24 cellular contexts compared by ENCODE assay signal in genomic region chr6:129583864-129584263, GRCh38.
DNase-seq lines count a peak whose midpoint lies in the region; ATAC-seq and TF ChIP-seq lines count a peak whose summit lies in the region.
"Had no signal": no experiment of that assay in that cellular context is flagged by ENCODE, and none has a peak within 500 bp of the region (broad histone marks: within the 10 kb centered on the region; RNA-seq: fewer than 3 reads in every experiment).

No MANE protein-coding gene starts in this region.

- peaks cover 5% of the 10 kb centered on the region for H3K9me1 ChIP-seq in IMR-90 (ENCODE audit: insufficient read depth, low read length)

- no peak overlapping the region for H3K56ac ChIP-seq in IMR-90 (ENCODE audit: extremely low read depth, insufficient read depth, low read length)

- H3K79me1 ChIP-seq in IMR-90 (ENCODE audit: low read depth in 1 of 2, low read length in 2 of 2) = peaks cover 0 to 16% of the 10 kb centered on the region in 2 experiments; a peak in 2 of 4 replicates

- H2AK9ac ChIP-seq in IMR-90 (replicated peaks; ENCODE audit: low read depth, low read length, poor library complexity) = no peak overlapping the region

- H3K18ac ChIP-seq in IMR-90 (ENCODE audit: low read depth, low read length) = no peak overlapping the region

- no peaks in the 10 kb centered on the region for H3K36me3 ChIP-seq in A673 (ENCODE audit: insufficient read depth, low read length, poor library complexity, severe bottlenecking)
- H3K36me3 ChIP-seq in IMR-90 (ENCODE audit: control insufficient read depth, insufficient read depth, low read length) = no peaks in the 10 kb centered on the region; the same call in 1 of the 2 replicates
- H3K36me3 ChIP-seq in esophagus squamous epithelium = no peaks in the 10 kb centered on the region
- H3K36me3 ChIP-seq: MG63 had no signal

- no peak overlapping the region for H3K23ac ChIP-seq in IMR-90 (ENCODE audit: low read depth, low read length)

- no peaks in the 10 kb centered on the region for H3K9me3 ChIP-seq in A673 (ENCODE audit: low read depth, low read length, poor library complexity, severe bottlenecking)
- H3K9me3 ChIP-seq in IMR-90 (ENCODE audit: control insufficient read depth, insufficient read depth, low read length) = no peaks in the 10 kb centered on the region
- no peaks in the 10 kb centered on the region for H3K9me3 ChIP-seq in esophagus squamous epithelium
- H3K9me3 ChIP-seq: Caco-2, MG63 had no signal

- no peak overlapping the region for H2BK120ac ChIP-seq in IMR-90 (ENCODE audit: low read depth, low read length)

- H3K14ac ChIP-seq in IMR-90 (replicated peaks; ENCODE audit: low read depth, low read length) = no peak overlapping the region

- no peaks in the 10 kb centered on the region for H4K20me1 ChIP-seq in IMR-90 (ENCODE audit: insufficient read depth, low read length)

- no peak overlapping the region for H2AK5ac ChIP-seq in IMR-90 (ENCODE audit: low read depth, low read length)

- no peak overlapping the region for H2BK15ac ChIP-seq in IMR-90 (ENCODE audit: low read depth, low read length)

- H4K8ac ChIP-seq in IMR-90 (ENCODE audit: low read depth in 2 of 2, low read length in 2 of 2) = no peak overlapping the region

- H3K27ac ChIP-seq in A673 (ENCODE audit: low read depth, low read length, poor library complexity, severe bottlenecking) = no peak overlapping the region
- H3K27ac ChIP-seq in IMR-90 (ENCODE audit: insufficient read depth, low read length) = no peak overlapping the region
- H3K27ac ChIP-seq in esophagus squamous epithelium = no peak overlapping the region
- H3K27ac ChIP-seq: C4-2B had no signal

- H3K4me1 ChIP-seq in A673 (ENCODE audit: insufficient read depth, low read length, poor library complexity, severe bottlenecking) (peaks cover 13% of the 10 kb centered on the region), IMR-90 (ENCODE audit: control insufficient read depth, insufficient read depth, low read length) (peaks cover 2% of the 10 kb centered on the region; the same call in 1 of the 2 replicates), esophagus squamous epithelium (no peaks in the 10 kb centered on the region)
- H3K4me1 ChIP-seq: Caco-2 had no signal

- no peak overlapping the region for H3K9ac ChIP-seq in IMR-90 (ENCODE audit: low read depth, low read length)

- no peak overlapping the region for H2AFZ ChIP-seq in IMR-90 (replicated peaks; ENCODE audit: low read length, poor library complexity)

- ATAC-seq in IMR-90 (ENCODE audit: low read depth) (no peak), GM19328 (IDR thresholded peaks at IDR 0.05; ENCODE audit: unreplicated experiment) (no peak), GM19324 (IDR thresholded peaks at IDR 0.05; ENCODE audit: low FRiP score, unreplicated experiment) (no peak)
- ATAC-seq: CD8-positive, alpha-beta T cell; HCT116; PC-3; T-cell had no signal

- H3K4me3 ChIP-seq in A673 (ENCODE audit: low read depth, low read length, poor library complexity, severe bottlenecking) = no peak overlapping the region
- no peak overlapping the region for H3K4me3 ChIP-seq in IMR-90 (ENCODE audit: insufficient read depth, low read depth, low read length)
- no peak overlapping the region for H3K4me3 ChIP-seq in esophagus squamous epithelium
- H3K4me3 ChIP-seq: MG63 had no signal

- dilution Hi-C loops in IMR-90 (cut with HindIII; ENCODE audit: low sequenced_read_pairs, unreplicated experiment) = no loop called here

- POLR2A ChIA-PET in A673 (lab: Charles Lee; ENCODE audit: low non-redundant PET) (no interaction called here), IMR-90 (lab: Charles Lee; ENCODE audit: unreplicated experiment) (no interaction called here)

- H3K4me2 ChIP-seq in IMR-90 (ENCODE audit: low read depth, low read length) = no peak overlapping the region

- no TSS peak for BruUV-seq in A673 (replicated peaks; lab: Mats Ljungman, UMichigan)
- no TSS peak for BruUV-seq in IMR-90 (replicated peaks; lab: Mats Ljungman, UMichigan)

- no peak overlapping the region for H4K91ac ChIP-seq in IMR-90 (ENCODE audit: insufficient read depth, low read depth, low read length)

- H3K4ac ChIP-seq in IMR-90 (ENCODE audit: low read depth, low read length) = peak overlapping the region; percentile 24; the same call in 1 of the 2 replicates

- DNase-seq in A673 (ENCODE audit: low spot score) (peak; percentile 47), IMR-90 (no peak), SK-N-DZ (ENCODE audit: low spot score) (peak; percentile 85), left kidney (ENCODE audit: low read depth, low spot score) (peak; percentile 67), esophagus squamous epithelium (lab: John Stamatoyannopoulos, UW) (no peak), amniotic stem cell (lab: John Stamatoyannopoulos, UW) (no peak)
- DNase-seq: Caco-2; CD8-positive, alpha-beta T cell; KG1; MG63; NCI-H1417; NCI-H1694; NCI-H2081; NCI-H2171 treated with DMSO at 0.1 percent for 48 hours; NCI-H446; NCI-H524 treated with DMSO at 0.1 percent for 48 hours; NCI-H82; NK-92 treated with Interleukin-12 subunit alpha and Interleukin-12 subunit beta, amount 100 ng/mL, for 24 hours; PC-3; T-cell had no signal

- intact Hi-C loops in A673 (cut with micrococcal nuclease; ENCODE audit: unreplicated experiment) (no loop called here), IMR-90 (cut with micrococcal nuclease) (no loop called here), esophagus squamous epithelium (cut with DNase I) (no loop called here)

- no CpG with 5 or more reads among the region's 7 CpGs for WGBS in IMR-90 (ENCODE audit: extremely low coverage in 2 of 2, insufficient read length in 1 of 2), 2 experiments
- whole genome bisulfite sequencing in esophagus squamous epithelium, 2 donors = 77 to 90% methylated on average over 7 of the region's 7 CpGs

- in situ Hi-C loops in IMR-90 (cut with MboI; ENCODE audit: low sequenced_read_pairs) = no loop called here

- H4K5ac ChIP-seq in IMR-90 (ENCODE audit: low read depth, low read length) = no peak overlapping the region

- no peak overlapping the region for H2BK5ac ChIP-seq in IMR-90 (ENCODE audit: low read depth, low read length, poor library complexity, severe bottlenecking)

- no peak for TF ChIP-seq CTCF in A673 (conservative IDR thresholded peaks at IDR 0.05; ENCODE audit: low read depth, low read length)
- TF ChIP-seq CTCF in IMR-90 (conservative IDR thresholded peaks at IDR 0.05; ENCODE audit: low read depth, low read length) = no peak
- no peak for TF ChIP-seq CTCF in esophagus squamous epithelium (IDR thresholded peaks at IDR 0.05)

- H3K27me3 ChIP-seq in A673 (replicated peaks; ENCODE audit: insufficient read depth, low read depth, low read length, poor library complexity) (no peaks in the 10 kb centered on the region), IMR-90 (ENCODE audit: control insufficient read depth, insufficient read depth, low read length) (no peaks in the 10 kb centered on the region), esophagus squamous epithelium (no peaks in the 10 kb centered on the region)
- H3K27me3 ChIP-seq: MG63 had no signal

- CTCF ChIA-PET in A673 (lab: Charles Lee) = no interaction called here
- CTCF ChIA-PET in IMR-90 (lab: Yijun Ruan, JAX) = interaction anchor here (1.1 kb wide), 1 partner anchor 9 kb away, joined by 3 read pairs; no protein-coding TSS in a partner anchor

- peak overlapping the region; percentile 9; the same call in 1 of the 2 replicates for H2BK20ac ChIP-seq in IMR-90 (ENCODE audit: low read depth, low read length)

- TF ChIP-seq POLR2A in IMR-90 (IDR thresholded peaks at IDR 0.05; ENCODE audit: low read depth, low read length) = no peak
- no peak for TF ChIP-seq POLR2A in esophagus squamous epithelium (IDR thresholded peaks at IDR 0.05)

- TF ChIP-seq RAD21 in IMR-90 (IDR thresholded peaks at IDR 0.05; ENCODE audit: low read length) = no peak

TF ChIP-seq in IMR-90, 13 proteins besides CTCF, POLR2A, EP300 and RAD21:
- TF ChIP-seq RFX5 (IDR thresholded peaks at IDR 0.05; ENCODE audit: low read depth, low read length) = no peak
- TF ChIP-seq SMC3 (IDR thresholded peaks at IDR 0.05; ENCODE audit: low read depth, low read length) = no peak
- no peak for TF ChIP-seq CHD1 (IDR thresholded peaks at IDR 0.05; ENCODE audit: low read depth, low read length)
- no peak for TF ChIP-seq NFE2L2 (IDR thresholded peaks at IDR 0.05; ENCODE audit: low read depth, low read length)
- TF ChIP-seq BHLHE40 (IDR thresholded peaks at IDR 0.05; ENCODE audit: low read depth, low read length) = no peak
- TF ChIP-seq CEBPB (IDR thresholded peaks at IDR 0.05; ENCODE audit: low read depth, low read length) = no peak
- TF ChIP-seq ELK1 (IDR thresholded peaks at IDR 0.05; ENCODE audit: borderline replicate concordance, low read depth, low read length) = no peak
- no peak for TF ChIP-seq FOS (IDR thresholded peaks at IDR 0.05; ENCODE audit: low read depth, low read length)
- no peak for TF ChIP-seq MAZ (IDR thresholded peaks at IDR 0.05; ENCODE audit: borderline replicate concordance, low read depth, low read length)
- no peak for TF ChIP-seq MAFK (IDR thresholded peaks at IDR 0.05; ENCODE audit: low read depth, low read length)
- no peak for TF ChIP-seq RCOR1 (IDR thresholded peaks at IDR 0.05; ENCODE audit: insufficient replicate concordance, low read length)
- TF ChIP-seq MXI1 (IDR thresholded peaks at IDR 0.05; ENCODE audit: borderline replicate concordance, low read depth, low read length) = no peak
- no peak for TF ChIP-seq USF2 (IDR thresholded peaks at IDR 0.05; ENCODE audit: low read depth, low read length)

Comparison
In these comparisons a context has a peak if more than half of its experiments do, and no peak if none do; other contexts are left out.
1. DNase-seq: peak in A673 (single experiment), SK-N-DZ (single experiment) and left kidney (single experiment); none in IMR-90 (single experiment), esophagus squamous epithelium (single experiment) and amniotic stem cell (single experiment).